ENCODE assay signal across 22 cellular contexts in genomic region chr6:167670938-167671338, GRCh38.
"Had no signal": no experiment of that assay in that cellular context is flagged by ENCODE, and none has a peak within 500 bp of the region (broad histone marks: within the 10 kb centered on the region; RNA-seq: fewer than 3 reads in every experiment).

No MANE protein-coding gene starts in this region.

- ATAC-seq: effector memory CD8-positive, alpha-beta T cell; gastrocnemius medialis; left lung; lower lobe of right lung; pancreas; right cardiac atrium; stimulated activated naive B cell treated with anti-CD40 and anti-IgM and Interleukin-4, amounts not matched to agents 10 μg/mL and 1 μg/mL and 100 μg/mL, for 72 hours; stimulated activated naive CD8-positive, alpha-beta T cell treated with anti-CD3 and anti-CD28 coated beads, Interleukin-15, amount 100 ng/mL, for 72 hours had no signal

- H3K27me3 Mint-ChIP-seq: progenitor cell of endocrine pancreas had no signal

- H3K36me3 Mint-ChIP-seq: memory B cell; stimulated activated naive B cell treated with anti-CD40 and anti-IgM and Interleukin-4, amounts not matched to agents 10 μg/mL and 1 μg/mL and 100 μg/mL, for 72 hours had no signal

- H3K27ac ChIP-seq: epithelial cell of prostate, esophagus muscularis mucosa, gastrocnemius medialis, heart right ventricle, left lung, lower lobe of right lung, pancreas, testis, tibial nerve had no signal

- H3K9me3 ChIP-seq: esophagus muscularis mucosa, gastrocnemius medialis, heart right ventricle, lower lobe of right lung, pancreas, testis, tibial nerve had no signal

- H3K27ac Mint-ChIP-seq: dendritic cell treated with granulocyte-macrophage colony-stimulating factor and Interleukin-4, amounts not matched to agents 40 ng/mL and 50 ng/mL, for 4 days; effector memory CD8-positive, alpha-beta T cell; stimulated activated naive B cell treated with anti-CD40 and anti-IgM and Interleukin-4, amounts not matched to agents 10 μg/mL and 1 μg/mL and 100 μg/mL, for 72 hours; stimulated activated naive CD8-positive, alpha-beta T cell treated with anti-CD3 and anti-CD28 coated beads, Interleukin-15, amount 100 ng/mL, for 72 hours had no signal

- H3K4me3 ChIP-seq: esophagus muscularis mucosa, gastrocnemius medialis, heart right ventricle, left lung, lower lobe of right lung, pancreas, testis, tibial nerve had no signal

- H3K36me3 ChIP-seq: esophagus muscularis mucosa, gastrocnemius medialis, heart right ventricle, left lung, lower lobe of right lung, pancreas, tibial nerve had no signal

- H3K27me3 ChIP-seq: gastrocnemius medialis, left lung, pancreas, testis had no signal

- H3K4me3 Mint-ChIP-seq: dendritic cell treated with granulocyte-macrophage colony-stimulating factor and Interleukin-4, amounts not matched to agents 40 ng/mL and 50 ng/mL, for 4 days; effector memory CD8-positive, alpha-beta T cell; memory B cell; neural crest cell; stimulated activated naive B cell treated with anti-CD40 and anti-IgM and Interleukin-4, amounts not matched to agents 10 μg/mL and 1 μg/mL and 100 μg/mL, for 72 hours; stimulated activated naive CD8-positive, alpha-beta T cell treated with anti-CD3 and anti-CD28 coated beads, Interleukin-15, amount 100 ng/mL, for 72 hours had no signal

- DNase-seq: cerebellar nuclear complex; effector memory CD8-positive, alpha-beta T cell; gastrocnemius medialis; heart right ventricle; left lung; lower lobe of right lung; midbrain; nucleus accumbens; pancreas; right cardiac atrium; stimulated activated CD4-positive, alpha-beta T cell treated with anti-CD3 and anti-CD28 coated beads, Interleukin-2, amount 100 ng/mL, for 24 hours; stimulated activated CD4-positive, alpha-beta T cell treated with anti-CD3 and anti-CD28 coated beads, Interleukin-4, amount 100 ng/mL, for 4 hours; stimulated activated naive B cell treated with anti-CD40 and anti-IgM and Interleukin-4, amounts not matched to agents 10 μg/mL and 1 μg/mL and 100 μg/mL, for 72 hours; stimulated activated naive CD8-positive, alpha-beta T cell treated with anti-CD3 and anti-CD28 coated beads, Interleukin-15, amount 100 ng/mL, for 72 hours; testis had no signal

- H3K4me1 Mint-ChIP-seq: memory B cell; stimulated activated naive B cell treated with anti-CD40 and anti-IgM and Interleukin-4, amounts not matched to agents 10 μg/mL and 1 μg/mL and 100 μg/mL, for 72 hours; stimulated activated naive CD8-positive, alpha-beta T cell treated with anti-CD3 and anti-CD28 coated beads, Interleukin-15, amount 100 ng/mL, for 72 hours had no signal
